ENCODE assay signal across 21 cellular contexts in the genomic region with DNA sequence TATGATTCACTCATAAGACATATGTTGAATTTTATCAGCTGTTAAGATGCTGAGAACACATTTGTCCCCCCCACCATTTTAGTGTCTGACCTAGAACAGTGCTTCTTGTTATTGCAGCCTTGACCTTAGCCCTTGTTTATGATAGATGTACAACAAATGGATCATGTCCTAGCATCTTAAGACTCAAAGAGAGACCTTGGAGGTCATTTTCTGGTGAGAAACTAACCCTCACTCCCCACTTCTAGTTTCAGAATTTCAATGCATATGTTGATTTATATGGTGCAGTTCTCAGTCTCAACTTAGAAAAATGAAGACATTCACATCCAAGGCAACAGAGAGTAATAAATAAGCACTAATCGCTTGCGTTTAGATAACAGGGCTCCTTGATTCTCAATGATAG.
"Had no signal": no experiment of that assay in that cellular context is flagged by ENCODE, and none has a peak within 500 bp of the region (broad histone marks: within the 10 kb centered on the region; RNA-seq: fewer than 3 reads in every experiment).

No MANE protein-coding gene starts in this region.

- H3K36me3 Mint-ChIP-seq: activated naive CD4-positive, alpha-beta T cell treated with anti-CD3 and anti-CD28 coated beads, Interleukin-2, amount 50 U/mL, for 24 hours; natural killer cell treated with Interleukin-12 subunit alpha and Interleukin-12 subunit beta and Interleukin-15 and Interleukin-18, amount 100 ng/mL, for 72 hours had no signal

- H3K36me3 ChIP-seq: esophagus muscularis mucosa, stomach, upper lobe of right lung had no signal

- H3K27me3 Mint-ChIP-seq: activated CD4-positive, alpha-beta T cell treated with anti-CD3 and anti-CD28 coated beads for 36 hours; activated naive CD4-positive, alpha-beta T cell treated with anti-CD3 and anti-CD28 coated beads, Interleukin-2, amount 50 U/mL, for 24 hours; natural killer cell treated with Interleukin-12 subunit alpha and Interleukin-12 subunit beta and Interleukin-15 and Interleukin-18, amount 100 ng/mL, for 72 hours; progenitor cell of endocrine pancreas had no signal

- ATAC-seq: activated CD4-positive, alpha-beta T cell treated with anti-CD3 and anti-CD28 coated beads for 36 hours; natural killer cell treated with Interleukin-12 subunit alpha and Interleukin-12 subunit beta and Interleukin-15 and Interleukin-18, amount 100 ng/mL, for 72 hours; right cardiac atrium; upper lobe of right lung had no signal

- DNase-seq: activated CD4-positive, alpha-beta T cell treated with anti-CD3 and anti-CD28 coated beads for 36 hours; activated CD8-positive, alpha-beta memory T cell treated with anti-CD3 and anti-CD28 coated beads, Interleukin-2, amount 50 U/mL, for 48 hours; activated effector memory CD4-positive, alpha-beta T cell treated with Interleukin-2 at 50 U/mL for 16 hours; aorta; cortex of kidney; effector CD4-positive, alpha-beta T cell; hippocampal formation; mesendoderm; right cardiac atrium; stimulated activated CD4-positive, alpha-beta T cell treated with anti-CD3 and anti-CD28 coated beads, Interleukin-15, amount 100 ng/mL, for 24 hours; stimulated activated CD4-positive, alpha-beta T cell treated with anti-CD3 and anti-CD28 coated beads, Interleukin-4, amount 100 ng/mL, for 4 hours; stimulated activated CD8-positive, alpha-beta memory T cell treated with anti-CD3 and anti-CD28 coated beads, Interleukin-4, amount 100 ng/mL, for 48 hours; stomach; testis; upper lobe of right lung had no signal

- H3K4me3 ChIP-seq: esophagus muscularis mucosa, skin epidermis, stomach, testis, upper lobe of right lung had no signal

- H3K27ac Mint-ChIP-seq: activated CD4-positive, alpha-beta T cell treated with anti-CD3 and anti-CD28 coated beads for 36 hours; activated naive CD4-positive, alpha-beta T cell treated with anti-CD3 and anti-CD28 coated beads, Interleukin-2, amount 50 U/mL, for 24 hours; natural killer cell treated with Interleukin-12 subunit alpha and Interleukin-12 subunit beta and Interleukin-15 and Interleukin-18, amount 100 ng/mL, for 72 hours; progenitor cell of endocrine pancreas had no signal

- FAIRE-seq: keratinocyte had no signal

- H3K4me3 Mint-ChIP-seq: activated CD4-positive, alpha-beta T cell treated with anti-CD3 and anti-CD28 coated beads for 36 hours; activated naive CD4-positive, alpha-beta T cell treated with anti-CD3 and anti-CD28 coated beads, Interleukin-2, amount 50 U/mL, for 24 hours; natural killer cell treated with Interleukin-12 subunit alpha and Interleukin-12 subunit beta and Interleukin-15 and Interleukin-18, amount 100 ng/mL, for 72 hours had no signal

- H3K4me1 ChIP-seq: esophagus muscularis mucosa, stomach, testis, upper lobe of right lung had no signal

- H3K27me3 ChIP-seq: esophagus muscularis mucosa, stomach, testis, upper lobe of right lung had no signal

- H3K9me3 ChIP-seq: testis, upper lobe of right lung had no signal

- H3K27ac ChIP-seq: esophagus muscularis mucosa, skin epidermis, stomach, testis, upper lobe of right lung had no signal

- H3K4me1 Mint-ChIP-seq: activated naive CD4-positive, alpha-beta T cell treated with anti-CD3 and anti-CD28 coated beads, Interleukin-2, amount 50 U/mL, for 24 hours had no signal
